In the genomic region with DNA sequence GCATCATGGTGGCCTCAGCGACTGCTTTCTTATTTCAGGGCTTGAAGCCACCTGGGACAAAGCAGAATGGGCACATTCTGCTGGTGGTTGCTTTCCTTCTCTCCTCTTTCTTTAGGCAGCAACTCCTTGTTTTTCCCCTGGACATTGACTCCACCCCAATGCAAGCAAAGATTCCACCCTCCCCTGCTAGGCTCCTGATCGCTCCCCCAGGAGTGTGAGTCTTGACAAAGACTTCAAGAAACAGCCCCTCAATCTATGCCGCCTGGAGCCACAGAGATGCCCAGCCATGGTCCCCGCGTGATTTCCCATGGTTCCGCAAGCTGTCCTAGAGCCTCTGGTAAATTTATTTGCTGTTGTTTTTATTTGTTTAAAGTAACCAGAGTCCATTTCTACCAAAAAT, we compare ENCODE assay signal across 25 cellular contexts. TPM values are rescaled to one million over a fixed set of nuclear protein-coding genes. Genes with fewer than 3 reads are reported as not detected.
DNase-seq lines count a peak whose midpoint lies in the region; ATAC-seq and TF ChIP-seq lines count a peak whose summit lies in the region.
"Had no signal": no experiment of that assay in that cellular context is flagged by ENCODE, and none has a peak within 500 bp of the region (broad histone marks: within the 10 kb centered on the region; RNA-seq: fewer than 3 reads in every experiment).

No MANE protein-coding gene starts in this region.

- TF ChIP-seq CTCF in esophagus squamous epithelium (IDR thresholded peaks at IDR 0.05): no peak
- TF ChIP-seq CTCF in vagina (IDR thresholded peaks at IDR 0.05): no peak
- no peak for TF ChIP-seq CTCF in GM13976 (IDR thresholded peaks at IDR 0.05; ENCODE audit: borderline replicate concordance, control extremely low read depth, extremely low read depth, insufficient read depth, missing control alignments)

- H3K9me3 Mint-ChIP-seq in stimulated activated naive B cell treated with anti-CD40 and anti-IgM and Interleukin-4, amounts not matched to agents 10 μg/mL and 1 μg/mL and 100 μg/mL, for 72 hours: no peaks in the 10 kb centered on the region
- H3K9me3 Mint-ChIP-seq: CD14-positive monocyte had no signal

- peaks cover 9% of the 10 kb centered on the region for H3K4me1 Mint-ChIP-seq in T-helper 17 cell
- H3K4me1 Mint-ChIP-seq in stimulated activated naive B cell treated with anti-CD40 and anti-IgM and Interleukin-4, amounts not matched to agents 10 μg/mL and 1 μg/mL and 100 μg/mL, for 72 hours: peaks cover 26 to 35% of the 10 kb centered on the region in 2 donors

- TF ChIP-seq POLR2A in esophagus squamous epithelium (IDR thresholded peaks at IDR 0.05) (no peak), vagina (IDR thresholded peaks at IDR 0.05) (no peak)

- 63 to 79% methylated on average over 6 of the region's 6 CpGs for WGBS in esophagus squamous epithelium, 2 donors

- H3K4me1 ChIP-seq in esophagus squamous epithelium (peaks cover 0 to 6% (median 0%) of the 10 kb centered on the region in 3 donors), vagina (no peaks in the 10 kb centered on the region)

- no peak for ATAC-seq in T-helper 17 cell
- ATAC-seq in stimulated activated naive B cell treated with anti-CD40 and anti-IgM and Interleukin-4, amounts not matched to agents 10 μg/mL and 1 μg/mL and 100 μg/mL, for 72 hours (replicated peaks): no peak
- ATAC-seq: HepG2, PC-3 had no signal

- DNase-seq in T-helper 17 cell (no peak), esophagus squamous epithelium (lab: John Stamatoyannopoulos, UW) (no peak), vagina (ENCODE audit: extremely low spot score in 2 of 2) (no peak), GDM1 (lab: John Stamatoyannopoulos, UW) (no peak), activated T-cell treated with anti-CD3 and anti-CD28 coated beads for 4 hours (no peak), GM13976 (ENCODE audit: low spot score) (no peak)
- DNase-seq in stimulated activated naive B cell treated with anti-CD40 and anti-IgM and Interleukin-4, amounts not matched to agents 10 μg/mL and 1 μg/mL and 100 μg/mL, for 72 hours: no peak
- DNase-seq in activated naive CD4-positive, alpha-beta T cell treated with anti-CD3 and anti-CD28 coated beads, Interleukin-2, amount 50 U/mL, for 16 hours: no peak
- DNase-seq: ACHN, COR-L47, DMS 273 treated with DMSO at 0.1 percent for 48 hours, DND-41, GOT3, KBM-7, NCI-H1105 treated with DMSO at 0.1 percent for 48 hours, NCI-H1694 treated with DMSO at 0.1 percent for 48 hours, NCI-H226, NCI-H524 treated with DMSO at 0.1 percent for 48 hours, PC-3, RPMI8226, SHP77 treated with DMSO at 0.1 percent for 48 hours, SK-N-SH had no signal

- no peaks in the 10 kb centered on the region for H3K36me3 ChIP-seq in esophagus squamous epithelium
- no peaks in the 10 kb centered on the region for H3K36me3 ChIP-seq in vagina

- in situ Hi-C loops in GM13976 (cut with MboI; ENCODE audit: low sequenced_read_pairs, unreplicated experiment): no loop called here

- no peaks in the 10 kb centered on the region for H3K27me3 ChIP-seq in esophagus squamous epithelium
- no peaks in the 10 kb centered on the region for H3K27me3 ChIP-seq in vagina

- intact Hi-C loops in esophagus squamous epithelium (cut with DNase I) (no loop called here), vagina (cut with DNase I) (no loop called here)

- H3K27ac ChIP-seq in esophagus squamous epithelium (peak overlapping the region in 3 of 4 donors; percentile 29 to 84 (median 30)), vagina (peak overlapping the region; percentile 33)

- no peak overlapping the region for H3K4me3 Mint-ChIP-seq in T-helper 17 cell
- no peak overlapping the region for H3K4me3 Mint-ChIP-seq in stimulated activated naive B cell treated with anti-CD40 and anti-IgM and Interleukin-4, amounts not matched to agents 10 μg/mL and 1 μg/mL and 100 μg/mL, for 72 hours

- H3K27me3 Mint-ChIP-seq in T-helper 17 cell: peaks cover 51% of the 10 kb centered on the region
- peaks cover 7 to 10% of the 10 kb centered on the region in 2 donors for H3K27me3 Mint-ChIP-seq in stimulated activated naive B cell treated with anti-CD40 and anti-IgM and Interleukin-4, amounts not matched to agents 10 μg/mL and 1 μg/mL and 100 μg/mL, for 72 hours

- peak overlapping the region; percentile 14 for H3K27ac Mint-ChIP-seq in T-helper 17 cell
- peak overlapping the region; percentile 6 for H3K27ac Mint-ChIP-seq in stimulated activated naive B cell treated with anti-CD40 and anti-IgM and Interleukin-4, amounts not matched to agents 10 μg/mL and 1 μg/mL and 100 μg/mL, for 72 hours

- H3K4me3 ChIP-seq in esophagus squamous epithelium (peak overlapping the region in 3 of 4 donors; percentile 29 to 66 (median 44)), vagina (peak overlapping the region in 1 of 2 donors; percentile 29)

- peaks cover 2% of the 10 kb centered on the region for H3K36me3 Mint-ChIP-seq in T-helper 17 cell (ENCODE audit: low read depth)
- no peaks in the 10 kb centered on the region for H3K36me3 Mint-ChIP-seq in stimulated activated naive B cell treated with anti-CD40 and anti-IgM and Interleukin-4, amounts not matched to agents 10 μg/mL and 1 μg/mL and 100 μg/mL, for 72 hours

- H3K9me3 ChIP-seq in T-helper 17 cell (ENCODE audit: control insufficient read depth, low read length, poor library complexity, severe bottlenecking) (no peaks in the 10 kb centered on the region), esophagus squamous epithelium (no peaks in the 10 kb centered on the region), vagina (no peaks in the 10 kb centered on the region)
- H3K9me3 ChIP-seq: SK-N-SH had no signal

RNA-seq across cellular contexts. Expression of a gene that starts 2.4 kb away (rescaled TPM):
- total RNA-seq in T-helper 17 cell: under 1 TPM; 0.42 to 0.44 TPM
- 1 to 10 TPM in 3 of 4 donors, under 1 TPM in 1; 0.38 to 9.3 (median 2.4) TPM for total RNA-seq in esophagus squamous epithelium
- total RNA-seq in vagina: 4.9 TPM
- total RNA-seq: G401, HepG2, PC-3 had no signal
